11 cellular contexts compared by ENCODE assay signal in the genomic region with DNA sequence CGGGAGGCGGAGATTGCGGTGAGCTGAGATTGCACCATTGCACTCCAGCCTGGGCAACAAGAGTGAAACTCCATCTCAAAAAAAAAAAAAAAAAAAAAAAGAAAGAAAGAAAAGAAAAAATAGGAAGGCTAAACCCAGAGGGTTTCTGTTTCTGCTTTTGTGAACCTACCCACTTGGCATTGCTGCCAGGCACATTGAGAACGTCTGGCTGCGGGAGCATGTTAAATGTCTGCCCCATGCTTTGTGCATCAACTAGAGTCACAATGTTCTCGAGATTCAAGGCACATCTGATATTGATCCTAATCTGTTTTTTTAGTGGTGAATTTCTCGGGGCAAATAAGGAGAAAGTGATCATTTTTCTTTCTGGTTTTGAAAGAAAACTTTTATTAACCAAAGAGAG. TPM values are rescaled to one million over a fixed set of nuclear protein-coding genes. Genes with fewer than 3 reads are reported as not detected.
DNase-seq lines count a peak whose midpoint lies in the region; ATAC-seq, FAIRE-seq and TF ChIP-seq lines count a peak whose summit lies in the region.
"Had no signal": no experiment of that assay in that cellular context is flagged by ENCODE, and none has a peak within 500 bp of the region (broad histone marks: within the 10 kb centered on the region; RNA-seq: fewer than 3 reads in every experiment).

No MANE protein-coding gene starts in this region.

- H3K9me3 Mint-ChIP-seq in HFFc6 (no peaks in the 10 kb centered on the region), nephron (no peaks in the 10 kb centered on the region)
- peaks cover 1% of the 10 kb centered on the region for H3K9me3 Mint-ChIP-seq in activated naive CD8-positive, alpha-beta T cell treated with anti-CD3 and anti-CD28 coated beads for 36 hours

- H3K27ac Mint-ChIP-seq in HFFc6 (peak overlapping the region; percentile 46; the same call in 1 of the 2 replicates), nephron (peak overlapping the region; percentile 46 to 72 (median 67))
- H3K27ac Mint-ChIP-seq in activated naive CD8-positive, alpha-beta T cell treated with anti-CD3 and anti-CD28 coated beads for 36 hours, result peak overlapping the region; percentile 89
- H3K27ac Mint-ChIP-seq: progenitor cell of endocrine pancreas had no signal

- no peak for ATAC-seq in GM21447 (IDR thresholded peaks at IDR 0.05; ENCODE audit: unreplicated experiment)
- ATAC-seq in HG03135 (IDR thresholded peaks at IDR 0.05; ENCODE audit: unreplicated experiment), result no peak

- TSS peak; percentile 25 for BruUV-seq in A673 (replicated peaks; lab: Mats Ljungman, UMichigan)

- CTCF ChIA-PET in A673 (lab: Charles Lee), result no interaction called here

- H3K4me3 ChIP-seq in A673 (ENCODE audit: low read depth, low read length, poor library complexity, severe bottlenecking), result no peak overlapping the region

- H3K27me3 ChIP-seq in A673 (replicated peaks; ENCODE audit: insufficient read depth, low read depth, low read length, poor library complexity), result no peaks in the 10 kb centered on the region

- peaks cover 4% of the 10 kb centered on the region for H3K36me3 Mint-ChIP-seq in HFFc6 (ENCODE audit: low read depth)
- peaks cover 30% of the 10 kb centered on the region for H3K36me3 Mint-ChIP-seq in activated naive CD8-positive, alpha-beta T cell treated with anti-CD3 and anti-CD28 coated beads for 36 hours
- H3K36me3 Mint-ChIP-seq in nephron (ENCODE audit: low read depth), result no peaks in the 10 kb centered on the region

- H3K27me3 Mint-ChIP-seq in HFFc6 (ENCODE audit: insufficient read depth) (peaks cover 3% of the 10 kb centered on the region; the same call in 1 of the 2 replicates), nephron (ENCODE audit: low read depth) (no peaks in the 10 kb centered on the region)
- no peaks in the 10 kb centered on the region for H3K27me3 Mint-ChIP-seq in activated naive CD8-positive, alpha-beta T cell treated with anti-CD3 and anti-CD28 coated beads for 36 hours

- POLR2A ChIA-PET in A673 (lab: Charles Lee; ENCODE audit: low non-redundant PET), result no interaction called here

- peak overlapping the region; percentile 93 for H3K27ac ChIP-seq in A673 (ENCODE audit: low read depth, low read length, poor library complexity, severe bottlenecking)

- H3K4me3 Mint-ChIP-seq in HFFc6 (peak overlapping the region; percentile 37; the same call in 1 of the 2 replicates), nephron (peak overlapping the region in 2 of 3 experiments; percentile 37 to 46)
- peak overlapping the region; percentile 66 for H3K4me3 Mint-ChIP-seq in activated naive CD8-positive, alpha-beta T cell treated with anti-CD3 and anti-CD28 coated beads for 36 hours

- intact Hi-C loops in A673 (cut with micrococcal nuclease; ENCODE audit: unreplicated experiment), result no loop called here

- no peak for FAIRE-seq in HTR-8/SVneo (lab: Jason Lieb, UNC)
- FAIRE-seq: D721Med had no signal

- no peak for TF ChIP-seq CTCF in A673 (conservative IDR thresholded peaks at IDR 0.05; ENCODE audit: low read depth, low read length)
- no peak for TF ChIP-seq CTCF in HFFc6 (IDR thresholded peaks at IDR 0.05)
- no peak for TF ChIP-seq CTCF in nephron (IDR thresholded peaks at IDR 0.05; ENCODE audit: unreplicated experiment in 3 of 3)

- DNase-seq in A673 (ENCODE audit: low spot score) (no peak), HFFc6 (no peak), A172 (ENCODE audit: low spot score) (no peak), HTR-8/SVneo (ENCODE audit: insufficient read length, low spot score) (no peak)
- no peak for DNase-seq in activated naive CD8-positive, alpha-beta T cell treated with anti-CD3 and anti-CD28 coated beads for 36 hours
- DNase-seq: activated CD4-positive, CD25-positive, alpha-beta regulatory T cell treated with anti-CD3 and anti-CD28 coated beads, Interleukin-2, amount 50 U/mL, for 72 hours had no signal

- peaks cover 41% of the 10 kb centered on the region for H3K4me1 Mint-ChIP-seq in HFFc6 (ENCODE audit: low read depth)
- peaks cover 40% of the 10 kb centered on the region for H3K4me1 Mint-ChIP-seq in activated naive CD8-positive, alpha-beta T cell treated with anti-CD3 and anti-CD28 coated beads for 36 hours
- peaks cover 38% of the 10 kb centered on the region for H3K4me1 Mint-ChIP-seq in nephron

- H3K4me1 ChIP-seq in A673 (ENCODE audit: insufficient read depth, low read length, poor library complexity, severe bottlenecking), result peaks cover 49% of the 10 kb centered on the region

- no peaks in the 10 kb centered on the region for H3K36me3 ChIP-seq in A673 (ENCODE audit: insufficient read depth, low read length, poor library complexity, severe bottlenecking)

- no peaks in the 10 kb centered on the region for H3K9me3 ChIP-seq in A673 (ENCODE audit: low read depth, low read length, poor library complexity, severe bottlenecking)

RNA-seq across cellular contexts. Expression of a gene that starts 2.8 kb away (rescaled TPM):
- total RNA-seq in A673 (2021), result 24.7 and 26.1 TPM in 2 replicates
- total RNA-seq in HFFc6 (2021; fragmentation: NEBNext Ultra II Directional; extraction: Animal tissue kit (Norgen Biotek cat#: 25700)), result 10 to 100 TPM; 16.5 to 20.7 (median 18.4) TPM
- 10 to 100 TPM; 13.0 to 14.5 TPM for total RNA-seq in activated naive CD8-positive, alpha-beta T cell treated with anti-CD3 and anti-CD28 coated beads for 36 hours
- 27.8 and 32.7 TPM in 2 replicates for total RNA-seq in A172 (2014; rRNA removed; shearing (Covaris generic))

RNA-seq across cellular contexts. Expression of a gene that starts 3.8 kb away (rescaled TPM):
- total RNA-seq in A673 (2021), result 9.3 and 10.8 TPM in 2 replicates
- total RNA-seq in HFFc6 (2021; fragmentation: NEBNext Ultra II Directional; extraction: Animal tissue kit (Norgen Biotek cat#: 25700)), result 10 to 100 TPM in 3 of 6 experiments, 1 to 10 TPM in 3; 8.7 to 11.5 (median 9.8) TPM
- 10 to 100 TPM; 11.2 to 12.0 TPM for total RNA-seq in activated naive CD8-positive, alpha-beta T cell treated with anti-CD3 and anti-CD28 coated beads for 36 hours
- total RNA-seq in A172 (2014; rRNA removed; shearing (Covaris generic)), result 14.1 and 15.7 TPM in 2 replicates

RNA-seq across cellular contexts. Expression of a gene that starts 56.7 kb away (rescaled TPM):
- 120 and 122 TPM in 2 replicates for total RNA-seq in A673 (2021)
- total RNA-seq in HFFc6 (2021; fragmentation: NEBNext Ultra II Directional; extraction: Animal tissue kit (Norgen Biotek cat#: 25700)), result 10 to 100 TPM; 68.5 to 82.8 (median 70.6) TPM
- 10 to 100 TPM; 63.3 to 66.1 TPM for total RNA-seq in activated naive CD8-positive, alpha-beta T cell treated with anti-CD3 and anti-CD28 coated beads for 36 hours
- total RNA-seq in A172 (2014; rRNA removed; shearing (Covaris generic)), result 84.2 and 87.7 TPM in 2 replicates
